Comparison of ENCODE assay signal across 8 cellular contexts in the genomic region with DNA sequence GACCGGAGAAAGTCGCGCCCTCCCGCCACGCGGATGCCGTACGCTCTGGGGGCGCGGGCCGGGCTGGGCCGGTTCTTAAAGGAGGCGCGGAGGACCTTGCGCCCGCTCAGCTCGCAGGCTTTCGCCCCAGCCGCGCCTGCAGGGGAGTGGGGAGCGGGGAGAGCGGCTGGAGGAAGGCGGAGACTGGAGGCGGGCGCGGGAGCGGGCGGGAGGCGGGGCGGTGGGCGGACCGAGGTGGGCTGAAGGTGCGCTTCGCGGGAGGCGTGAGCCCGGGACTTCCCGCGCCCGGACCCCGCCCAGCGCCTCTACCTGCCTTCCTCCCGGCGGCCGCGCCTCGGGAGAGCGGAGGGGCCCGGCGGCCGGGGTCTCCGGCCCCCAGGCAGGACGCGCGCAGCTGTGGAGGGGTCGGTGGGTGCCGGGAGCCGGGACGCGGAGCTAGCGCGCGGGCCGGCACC. TPM values are rescaled to one million over a fixed set of nuclear protein-coding genes. Genes with fewer than 3 reads are reported as not detected.
DNase-seq lines count a peak whose midpoint lies in the region; ATAC-seq, FAIRE-seq and TF ChIP-seq lines count a peak whose summit lies in the region.

TSS of gene ADRA2B (minus strand) at position 148 of the 455 bp plus-strand sequence. CDS start 422 bp downstream, outside the sequence.

- peak; percentile 88 for FAIRE-seq in GM12891 (lab: Jason Lieb, UNC)

- peaks cover 26% of the 10 kb centered on the region for H3K4me1 Mint-ChIP-seq in activated T-cell treated with anti-CD3 and anti-CD28 coated beads, Interleukin-2, amount 50 U/mL, for 24 hours (ENCODE audit: low read depth)

- H2BK120ac ChIP-seq in trophoblast cell (ENCODE audit: insufficient read depth, low read length, poor library complexity) = peak within 1 kb of the TSS; percentile 25

- no CpG with 5 or more reads among the region's 64 CpGs for WGBS in trophoblast cell (ENCODE audit: extremely low coverage, insufficient coverage, insufficient read length)

- H3K9me3 ChIP-seq in trophoblast cell (ENCODE audit: insufficient read depth, low read depth, low read length) = peaks cover 12% of the 10 kb centered on the region

- peaks cover 43% of the 10 kb centered on the region for H3K27me3 Mint-ChIP-seq in activated T-cell treated with anti-CD3 and anti-CD28 coated beads, Interleukin-2, amount 50 U/mL, for 24 hours

- peak within 1 kb of the TSS; percentile 38 for H3K14ac ChIP-seq in trophoblast cell (ENCODE audit: low read length)

- H3K79me2 ChIP-seq in trophoblast cell (ENCODE audit: control insufficient read depth, insufficient read depth, low read length, poor library complexity) = no peaks in the 10 kb centered on the region

- H2AK5ac ChIP-seq in trophoblast cell (ENCODE audit: low read length) = no peak within 1 kb of the TSS

- H3K18ac ChIP-seq in trophoblast cell (ENCODE audit: low read length) = peak within 1 kb of the TSS; percentile 29

- H2BK5ac ChIP-seq in trophoblast cell (ENCODE audit: low read depth, low read length, poor library complexity) = no peak within 1 kb of the TSS

- peak within 1 kb of the TSS; percentile 85 for H3K4me2 ChIP-seq in trophoblast cell (ENCODE audit: low read length)

- H4K12ac ChIP-seq in trophoblast cell (ENCODE audit: low read depth, low read length) = no peak within 1 kb of the TSS

- no peaks in the 10 kb centered on the region for H3K9me3 Mint-ChIP-seq in activated T-cell treated with anti-CD3 and anti-CD28 coated beads, Interleukin-2, amount 50 U/mL, for 24 hours

- no peaks in the 10 kb centered on the region for H3K36me3 Mint-ChIP-seq in activated T-cell treated with anti-CD3 and anti-CD28 coated beads, Interleukin-2, amount 50 U/mL, for 24 hours (ENCODE audit: low read depth)

- H3K4me1 ChIP-seq in foreskin keratinocyte (no peaks in the 10 kb centered on the region), trophoblast cell (ENCODE audit: control insufficient read depth in 1 of 2, insufficient read depth in 2 of 2, low read length in 2 of 2) (peaks cover 6 to 11% of the 10 kb centered on the region in 2 experiments)

- no peak within 1 kb of the TSS for H3K4ac ChIP-seq in trophoblast cell (ENCODE audit: low read depth, low read length)

- no peak within 1 kb of the TSS for H3K23ac ChIP-seq in trophoblast cell (ENCODE audit: low read length)

- no peak within 1 kb of the TSS for H3K9ac ChIP-seq in trophoblast cell (ENCODE audit: low read length)

- peak; percentile 91 for DNase-seq in GM12891 (ENCODE audit: insufficient read length, low spot score)
- DNase-seq in NCI-H510A (lab: John Stamatoyannopoulos, UW) = peak; percentile 24
- DNase-seq in activated T-cell treated with anti-CD3 and anti-CD28 coated beads, Interleukin-2, amount 50 U/mL, for 24 hours = peak; percentile 83
- peak in 1 of 2 donors; percentile 40 for DNase-seq in foreskin keratinocyte
- DNase-seq in trophoblast cell = peak; percentile 27 to 58
- DNase-seq in ureter (ENCODE audit: low spot score) = peak; percentile 70
- no peak for DNase-seq in amniotic stem cell (lab: John Stamatoyannopoulos, UW)

- H3K27ac ChIP-seq in foreskin keratinocyte (no peak within 1 kb of the TSS), trophoblast cell (ENCODE audit: low read depth, low read length) (no peak within 1 kb of the TSS)

- peak within 1 kb of the TSS; percentile 8 for H4K8ac ChIP-seq in trophoblast cell (ENCODE audit: low read depth, low read length)

- H2BK12ac ChIP-seq in trophoblast cell (ENCODE audit: low read length) = no peak within 1 kb of the TSS

- no peaks in the 10 kb centered on the region for H3K79me1 ChIP-seq in trophoblast cell (ENCODE audit: low read length)

- H3K4me3 Mint-ChIP-seq in activated T-cell treated with anti-CD3 and anti-CD28 coated beads, Interleukin-2, amount 50 U/mL, for 24 hours = peak within 1 kb of the TSS; percentile 67

- H3K27me3 ChIP-seq in foreskin keratinocyte (peaks cover 60% of the 10 kb centered on the region), trophoblast cell (ENCODE audit: insufficient read depth, low read length) (peaks cover 5% of the 10 kb centered on the region)

- peak within 1 kb of the TSS; percentile 60 for H2AFZ ChIP-seq in trophoblast cell (ENCODE audit: insufficient read depth, low read length, poor library complexity)

- ATAC-seq in HG02571 (IDR thresholded peaks at IDR 0.05; ENCODE audit: unreplicated experiment) (peak; percentile 41), foreskin keratinocyte (peak; percentile 73)

- H3K27ac Mint-ChIP-seq in activated T-cell treated with anti-CD3 and anti-CD28 coated beads, Interleukin-2, amount 50 U/mL, for 24 hours = peak within 1 kb of the TSS; percentile 63

- no peak for TF ChIP-seq CTCF in foreskin keratinocyte (conservative IDR thresholded peaks at IDR 0.05)

- TF ChIP-seq POLR2A in GM12891 (IDR thresholded peaks at IDR 0.05; ENCODE audit: low read depth, low read length) = no peak

- H3K36me3 ChIP-seq in trophoblast cell (ENCODE audit: control insufficient read depth in 1 of 2, insufficient read depth in 2 of 2, low read length in 2 of 2) = no peaks in the 10 kb centered on the region

- H3K4me3 ChIP-seq in trophoblast cell (ENCODE audit: low read depth, low read length) = peak within 1 kb of the TSS; percentile 69

- peak within 1 kb of the TSS; percentile 48 for H4K91ac ChIP-seq in trophoblast cell (ENCODE audit: low read depth, low read length)

TF ChIP-seq in GM12891, 5 proteins besides CTCF, POLR2A, EP300 and RAD21:
- TF ChIP-seq SPI1 (IDR thresholded peaks at IDR 0.05; ENCODE audit: low read depth, low read length) = no peak
- TF ChIP-seq POU2F2 (IDR thresholded peaks at IDR 0.05; ENCODE audit: low read depth, low read length) = no peak
- no peak for TF ChIP-seq PAX5 (IDR thresholded peaks at IDR 0.05; ENCODE audit: insufficient read depth, low read length, severe bottlenecking)
- no peak for TF ChIP-seq POLR2AphosphoS5 (IDR thresholded peaks at IDR 0.05; ENCODE audit: low read depth, low read length)
- no peak for TF ChIP-seq TAF1 (IDR thresholded peaks at IDR 0.05; ENCODE audit: low read depth, low read length)

RNA-seq across cellular contexts. Expression of gene ADRA2B, which starts in this region (rescaled TPM):
- polyA plus RNA-seq in GM12891 (2012; ENCODE audit: low read depth, missing spikeins) = 0.18 TPM
- total RNA-seq in foreskin keratinocyte = 0.03 and 0.04 TPM in 2 replicates
- 0.01 and 0.04 TPM in 2 replicates for polyA plus RNA-seq in foreskin keratinocyte
- polyA plus RNA-seq in trophoblast cell (2013) = 3.6 and 3.8 TPM in 2 replicates
- 1.1 TPM for total RNA-seq in ureter

Comparison
In these comparisons a context has a peak if more than half of its experiments do, and no peak if none do; other contexts are left out.
1. Peak in ATAC-seq in foreskin keratinocyte; RNA of the gene not detected or under 1 TPM.